23 cellular contexts compared by ENCODE assay signal in the genomic region with DNA sequence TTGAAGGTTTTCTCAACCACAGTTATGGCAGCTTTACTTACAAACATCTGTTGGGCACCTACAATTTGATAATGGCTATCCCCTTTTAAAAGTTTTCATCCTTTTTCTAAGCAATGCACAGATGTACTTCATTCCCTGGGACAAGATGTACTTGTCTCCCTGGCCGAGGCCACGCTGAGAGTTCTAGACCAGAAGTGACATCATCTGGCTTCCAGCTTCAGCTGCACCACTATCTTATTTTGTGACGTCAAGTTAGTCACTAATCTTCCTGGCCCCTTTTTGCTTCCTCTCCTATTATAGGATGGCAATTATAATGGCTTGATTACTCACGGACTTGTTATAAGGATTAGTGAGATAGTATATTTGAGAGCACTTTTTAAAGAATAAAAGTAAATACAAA.
"Had no signal": no experiment of that assay in that cellular context is flagged by ENCODE, and none has a peak within 500 bp of the region (broad histone marks: within the 10 kb centered on the region; RNA-seq: fewer than 3 reads in every experiment).

No MANE protein-coding gene starts in this region.

- H3K27ac ChIP-seq: lower lobe of right lung, pancreas, prostate gland, right lobe of liver, testis, tibial artery, upper lobe of right lung had no signal

- H3K36me3 ChIP-seq: lower lobe of right lung, pancreas, prostate gland, right lobe of liver, tibial artery, upper lobe of right lung had no signal

- H3K27me3 ChIP-seq: pancreas, right lobe of liver, testis, tibial artery, upper lobe of right lung had no signal

- H3K9me3 ChIP-seq: lower lobe of right lung, pancreas, prostate gland, right lobe of liver, testis, tibial artery, upper lobe of right lung had no signal

- H3K4me1 ChIP-seq: lower lobe of right lung, pancreas, prostate gland, right lobe of liver, testis, tibial artery, upper lobe of right lung had no signal

- H3K4me3 ChIP-seq: lower lobe of right lung, pancreas, prostate gland, right lobe of liver, smooth muscle cell, testis, tibial artery, upper lobe of right lung had no signal

- DNase-seq: islet precursor cell; lower lobe of right lung; mammary epithelial cell; mesenchymal stem cell; naive thymus-derived CD8-positive, alpha-beta T cell; nucleus accumbens; pancreas; posterior cingulate gyrus; retina; right lobe of liver; stimulated activated CD4-positive, alpha-beta T cell treated with anti-CD3 and anti-CD28 coated beads, Interleukin-1b, Interleukin-23, amount 100 ng/mL, for 48 hours; stimulated activated CD4-positive, alpha-beta T cell treated with anti-CD3 and anti-CD28 coated beads, Interleukin-2, amount 100 ng/mL, for 48 hours; stimulated activated CD4-positive, alpha-beta T cell treated with anti-CD3 and anti-CD28 coated beads, Interleukin-4, amount 100 ng/mL, for 4 hours; stimulated activated CD8-positive, alpha-beta memory T cell treated with anti-CD3 and anti-CD28 coated beads, Interleukin-4, amount 100 ng/mL, for 48 hours; stimulated activated naive CD4-positive, alpha-beta T cell treated with Interleukin-2 at 50 U/mL for 16 hours; stimulated activated naive CD8-positive, alpha-beta T cell treated with anti-CD3 and anti-CD28 coated beads, Interleukin-15, amount 100 ng/mL, for 72 hours; testis; tibial artery; trophoblast cell; upper lobe of right lung had no signal

- H3K4me2 ChIP-seq: smooth muscle cell had no signal

- ATAC-seq: lower lobe of right lung; naive thymus-derived CD8-positive, alpha-beta T cell; pancreas; stimulated activated memory B cell treated with anti-CD40 and anti-IgM and Interleukin-4, amounts not matched to agents 10 μg/mL and 1 μg/mL and 100 μg/mL, for 72 hours; stimulated activated naive CD8-positive, alpha-beta T cell treated with anti-CD3 and anti-CD28 coated beads, Interleukin-15, amount 100 ng/mL, for 72 hours; upper lobe of right lung had no signal
